In the genomic region with DNA sequence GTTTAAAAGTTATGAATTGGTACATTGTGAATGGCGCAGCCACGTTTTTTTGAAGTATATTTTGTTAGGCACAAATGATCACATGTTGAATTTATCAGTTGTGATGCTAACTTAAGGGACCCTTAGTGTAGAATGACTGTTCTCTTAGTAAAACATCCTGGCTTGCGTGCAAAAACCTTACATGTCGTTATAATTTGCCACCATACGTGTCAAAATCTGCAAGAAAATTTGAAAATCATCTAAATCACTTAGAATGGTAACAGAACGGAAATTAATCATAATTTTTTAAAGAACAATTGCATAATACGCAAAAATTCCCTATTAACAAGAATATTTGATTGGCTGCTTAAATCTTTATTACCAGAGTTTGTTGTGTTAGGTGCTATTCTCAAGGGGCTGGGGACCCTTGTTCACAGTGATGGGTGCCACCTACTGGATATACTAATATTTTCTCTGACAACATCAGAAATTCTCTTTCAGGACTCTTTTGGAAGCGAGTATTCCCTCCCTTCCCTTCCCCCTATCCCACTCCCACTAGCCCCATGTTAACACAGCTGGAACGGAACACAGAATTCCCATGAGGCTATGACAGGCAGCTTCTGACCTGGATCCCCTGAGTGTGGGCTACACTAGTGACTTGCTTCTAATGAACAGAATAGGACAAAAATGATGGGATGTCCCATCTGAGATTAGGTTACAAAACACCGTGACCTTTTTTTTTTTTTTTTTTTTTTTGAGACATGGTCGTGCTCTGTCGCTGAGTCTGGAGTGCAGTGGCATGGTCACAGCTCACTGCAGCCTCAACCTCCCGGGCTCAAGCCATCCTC, we compare ENCODE assay signal across 9 cellular contexts.
DNase-seq lines count a peak whose midpoint lies in the region; ATAC-seq lines count a peak whose summit lies in the region.
"Had no signal": no experiment of that assay in that cellular context is flagged by ENCODE, and none has a peak within 500 bp of the region (broad histone marks: within the 10 kb centered on the region; RNA-seq: fewer than 3 reads in every experiment).

No MANE protein-coding gene starts in this region.

- ATAC-seq in GM18909 (IDR thresholded peaks at IDR 0.05; ENCODE audit: poor library complexity, unreplicated experiment), result peak; percentile 23
- ATAC-seq in sciatic nerve, result peak; percentile 59
- ATAC-seq: naive thymus-derived CD8-positive, alpha-beta T cell had no signal

- H3K4me1 ChIP-seq in CD8-positive, alpha-beta memory T cell (ENCODE audit: insufficient read depth, low read length), result no peaks in the 10 kb centered on the region

- no peak overlapping the region for H3K27ac Mint-ChIP-seq in CD8-positive, alpha-beta memory T cell
- H3K27ac Mint-ChIP-seq: naive thymus-derived CD8-positive, alpha-beta T cell had no signal

- H3K9me3 Mint-ChIP-seq in CD8-positive, alpha-beta memory T cell, result no peaks in the 10 kb centered on the region
- H3K9me3 Mint-ChIP-seq: naive thymus-derived CD8-positive, alpha-beta T cell had no signal

- no peak overlapping the region for H3K4me3 Mint-ChIP-seq in CD8-positive, alpha-beta memory T cell
- H3K4me3 Mint-ChIP-seq: naive thymus-derived CD8-positive, alpha-beta T cell had no signal

- H3K36me3 Mint-ChIP-seq in CD8-positive, alpha-beta memory T cell, result no peaks in the 10 kb centered on the region
- H3K36me3 Mint-ChIP-seq: naive thymus-derived CD8-positive, alpha-beta T cell had no signal

- CTCF ChIA-PET in CD8-positive, alpha-beta memory T cell (lab: Charles Lee), result interaction anchor here (0.8 to 1.3 kb wide), 5 partner anchors 10 to 335 kb away, joined by 3 to 4 read pairs (median 3); a partner anchor contains a TSS

- no peaks in the 10 kb centered on the region for H3K27me3 ChIP-seq in CD8-positive, alpha-beta memory T cell (ENCODE audit: insufficient read depth, low read length, poor library complexity, severe bottlenecking)
- H3K27me3 ChIP-seq in MG63, result no peaks in the 10 kb centered on the region

- intact Hi-C loops in sciatic nerve (cut with DNase I), result no loop called here

- POLR2A ChIA-PET in CD8-positive, alpha-beta memory T cell (lab: Charles Lee), result no interaction called here

- no peaks in the 10 kb centered on the region for H3K36me3 ChIP-seq in CD8-positive, alpha-beta memory T cell (ENCODE audit: insufficient read depth, low read length)
- H3K36me3 ChIP-seq in MG63, result no peaks in the 10 kb centered on the region

- H3K4me3 ChIP-seq in CD8-positive, alpha-beta memory T cell (ENCODE audit: low read length), result no peak overlapping the region
- no peak overlapping the region for H3K4me3 ChIP-seq in MG63

- H3K27me3 Mint-ChIP-seq in CD8-positive, alpha-beta memory T cell, result peaks cover 0 to 2% of the 10 kb centered on the region in 2 donors

- peak in 3 of 5 donors; percentile 0 to 22 (median 15) for DNase-seq in CD8-positive, alpha-beta memory T cell
- DNase-seq in HT1080 (ENCODE audit: low read depth), result peak; percentile 30
- peak; percentile 19 for DNase-seq in SK-N-DZ (ENCODE audit: low spot score)
- DNase-seq in globus pallidus (ENCODE audit: low spot score), result peak; percentile 6
- no peak for DNase-seq in sciatic nerve (ENCODE audit: low spot score)
- DNase-seq in MG63, result no peak
- DNase-seq in foreskin melanocyte, result no peak

- H3K4me1 Mint-ChIP-seq in CD8-positive, alpha-beta memory T cell, result no peaks in the 10 kb centered on the region
- H3K4me1 Mint-ChIP-seq: naive thymus-derived CD8-positive, alpha-beta T cell had no signal

- no peak overlapping the region for H3K27ac ChIP-seq in CD8-positive, alpha-beta memory T cell (ENCODE audit: low read depth, low read length)

- no peaks in the 10 kb centered on the region for H3K9me3 ChIP-seq in CD8-positive, alpha-beta memory T cell (ENCODE audit: low read length)
- H3K9me3 ChIP-seq in MG63, result no peaks in the 10 kb centered on the region

Comparison
In these comparisons a context has a peak if more than half of its experiments do, and no peak if none do; other contexts are left out.
1. DNase-seq: peak in CD8-positive, alpha-beta memory T cell (3 of 5), HT1080 (single experiment), SK-N-DZ (single experiment) and globus pallidus (single experiment); none in sciatic nerve (single experiment), MG63 (single experiment) and foreskin melanocyte (single experiment).